Comparison of ENCODE assay signal across 24 cellular contexts in the genomic region with DNA sequence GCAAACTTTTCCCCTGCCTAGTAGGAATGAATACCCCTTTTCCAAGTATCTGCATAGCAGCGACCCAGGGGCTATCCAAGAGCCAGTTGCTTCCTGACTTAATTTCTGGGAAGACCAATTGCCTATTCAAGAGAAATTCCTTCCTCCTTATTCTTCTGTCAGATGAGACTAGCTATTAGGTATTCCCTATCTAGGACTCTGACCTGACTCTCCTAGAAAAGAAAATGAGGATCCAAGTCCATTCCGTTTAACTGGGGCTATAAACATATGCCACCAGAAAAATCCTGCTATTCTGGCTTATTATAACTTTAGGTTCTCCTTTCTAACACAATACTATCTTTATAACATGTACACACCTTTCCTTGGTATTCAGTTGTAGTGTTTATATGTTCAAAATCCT. TPM values are rescaled to one million over a fixed set of nuclear protein-coding genes. Genes with fewer than 3 reads are reported as not detected.
"Had no signal": no experiment of that assay in that cellular context is flagged by ENCODE, and none has a peak within 500 bp of the region (broad histone marks: within the 10 kb centered on the region; RNA-seq: fewer than 3 reads in every experiment).

No MANE protein-coding gene starts in this region.

- H3K9me3 ChIP-seq: psoas muscle, spleen, thoracic aorta had no signal

- DNase-seq: activated CD4-positive, alpha-beta memory T cell treated with anti-CD3 and anti-CD28 coated beads for 36 hours; activated CD8-positive, alpha-beta memory T cell treated with anti-CD3 and anti-CD28 coated beads, Interleukin-2, amount 10 ng/mL, durations not matched to agents 7 days and 5 days; activated effector memory CD4-positive, alpha-beta T cell treated with Interleukin-2 at 50 U/mL for 16 hours; activated T-cell treated with anti-CD3 and anti-CD28 coated beads, Interleukin-2, amount 50 U/mL, for 4 hours; amygdala; effector memory CD8-positive, alpha-beta T cell; foreskin melanocyte; head of caudate nucleus; mammary epithelial cell; nephron progenitor cell; psoas muscle; spleen; stimulated activated naive CD8-positive, alpha-beta T cell treated with anti-CD3 and anti-CD28 coated beads, Interleukin-15, amount 100 ng/mL, for 72 hours; T-helper 17 cell; WERI-Rb-1 had no signal

- H3K27me3 ChIP-seq: spleen had no signal

- H3K36me3 ChIP-seq: spleen, thoracic aorta, WERI-Rb-1 had no signal

- H3K27ac Mint-ChIP-seq: activated CD4-positive, alpha-beta memory T cell treated with anti-CD3 and anti-CD28 coated beads for 36 hours; activated CD8-positive, alpha-beta memory T cell treated with anti-CD3 and anti-CD28 coated beads, Interleukin-2, amount 10 ng/mL, durations not matched to agents 7 days and 5 days; activated naive CD4-positive, alpha-beta T cell treated with anti-CD3 and anti-CD28 coated beads, Interleukin-2, amount 50 U/mL, for 72 hours; brain; dendritic cell treated with granulocyte-macrophage colony-stimulating factor and Interleukin-4, amounts not matched to agents 40 ng/mL and 50 ng/mL, for 4 days; effector memory CD8-positive, alpha-beta T cell; nephron progenitor cell; stimulated activated naive CD8-positive, alpha-beta T cell treated with anti-CD3 and anti-CD28 coated beads, Interleukin-15, amount 100 ng/mL, for 72 hours; T-helper 17 cell had no signal

- H3K9me3 Mint-ChIP-seq: activated CD4-positive, alpha-beta memory T cell treated with anti-CD3 and anti-CD28 coated beads for 36 hours; activated T-cell treated with anti-CD3 and anti-CD28 coated beads, Interleukin-2, amount 50 U/mL, for 4 hours; central memory CD8-positive, alpha-beta T cell; dendritic cell treated with granulocyte-macrophage colony-stimulating factor and Interleukin-4, amounts not matched to agents 40 ng/mL and 50 ng/mL, for 4 days; effector memory CD8-positive, alpha-beta T cell; nephron progenitor cell; stimulated activated naive CD8-positive, alpha-beta T cell treated with anti-CD3 and anti-CD28 coated beads, Interleukin-15, amount 100 ng/mL, for 72 hours had no signal

- H3K4me3 Mint-ChIP-seq: activated CD4-positive, alpha-beta memory T cell treated with anti-CD3 and anti-CD28 coated beads for 36 hours; activated T-cell treated with anti-CD3 and anti-CD28 coated beads, Interleukin-2, amount 50 U/mL, for 4 hours; central memory CD8-positive, alpha-beta T cell; dendritic cell treated with granulocyte-macrophage colony-stimulating factor and Interleukin-4, amounts not matched to agents 40 ng/mL and 50 ng/mL, for 4 days; effector memory CD8-positive, alpha-beta T cell; nephron progenitor cell; stimulated activated naive CD8-positive, alpha-beta T cell treated with anti-CD3 and anti-CD28 coated beads, Interleukin-15, amount 100 ng/mL, for 72 hours; T-helper 17 cell had no signal

- H3K4me1 ChIP-seq: psoas muscle had no signal

- H3K36me3 Mint-ChIP-seq: activated CD4-positive, alpha-beta memory T cell treated with anti-CD3 and anti-CD28 coated beads for 36 hours; activated naive CD4-positive, alpha-beta T cell treated with anti-CD3 and anti-CD28 coated beads, Interleukin-2, amount 50 U/mL, for 72 hours; brain had no signal

- ATAC-seq: activated CD8-positive, alpha-beta memory T cell treated with anti-CD3 and anti-CD28 coated beads, Interleukin-2, amount 10 ng/mL, durations not matched to agents 7 days and 5 days; activated naive CD4-positive, alpha-beta T cell treated with anti-CD3 and anti-CD28 coated beads, Interleukin-2, amount 50 U/mL, for 72 hours; activated T-cell treated with anti-CD3 and anti-CD28 coated beads, Interleukin-2, amount 50 U/mL, for 4 hours; effector memory CD8-positive, alpha-beta T cell; left cardiac atrium; psoas muscle; sciatic nerve; stimulated activated naive CD8-positive, alpha-beta T cell treated with anti-CD3 and anti-CD28 coated beads, Interleukin-15, amount 100 ng/mL, for 72 hours; T-helper 17 cell had no signal

- H3K27me3 Mint-ChIP-seq: activated CD4-positive, alpha-beta memory T cell treated with anti-CD3 and anti-CD28 coated beads for 36 hours; activated CD8-positive, alpha-beta memory T cell treated with anti-CD3 and anti-CD28 coated beads, Interleukin-2, amount 10 ng/mL, durations not matched to agents 7 days and 5 days; central memory CD8-positive, alpha-beta T cell; dendritic cell treated with granulocyte-macrophage colony-stimulating factor and Interleukin-4, amounts not matched to agents 40 ng/mL and 50 ng/mL, for 4 days; stimulated activated naive CD8-positive, alpha-beta T cell treated with anti-CD3 and anti-CD28 coated beads, Interleukin-15, amount 100 ng/mL, for 72 hours; T-helper 17 cell had no signal

- H3K4me1 Mint-ChIP-seq: brain had no signal

- H3K27ac ChIP-seq: psoas muscle, spleen, thoracic aorta, WERI-Rb-1 had no signal

- H3K4me3 ChIP-seq: psoas muscle, spleen, thoracic aorta had no signal

RNA-seq across cellular contexts. Expression of gene HHLA2, which starts 1.7 kb away (rescaled TPM):
- total RNA-seq: fibroblast of lung, left cardiac atrium, mammary epithelial cell, omental fat pad, psoas muscle, thoracic aorta had no signal
- polyA plus RNA-seq: fibroblast of lung, mammary epithelial cell had no signal
